Comparison of ENCODE assay signal across 18 cellular contexts in genomic region chr12:29053567-29053966, GRCh38.
DNase-seq lines count a peak whose midpoint lies in the region; ATAC-seq and TF ChIP-seq lines count a peak whose summit lies in the region.
"Had no signal": no experiment of that assay in that cellular context is flagged by ENCODE, and none has a peak within 500 bp of the region (broad histone marks: within the 10 kb centered on the region; RNA-seq: fewer than 3 reads in every experiment).

No MANE protein-coding gene starts in this region.

- H3K9me3 ChIP-seq in OCI-LY7 (ENCODE audit: low read length): no peaks in the 10 kb centered on the region
- H3K9me3 ChIP-seq in effector memory CD4-positive, alpha-beta T cell (ENCODE audit: control insufficient read depth, low read length): no peaks in the 10 kb centered on the region
- H3K9me3 ChIP-seq: transverse colon had no signal

- H3K4me3 ChIP-seq in OCI-LY7 (ENCODE audit: low read depth, low read length, poor library complexity, severe bottlenecking): no peak overlapping the region
- H3K4me3 ChIP-seq in foreskin fibroblast (ENCODE audit: low read depth in 1 of 2, low read length in 2 of 2): no peak overlapping the region
- no peak overlapping the region for H3K4me3 ChIP-seq in effector memory CD4-positive, alpha-beta T cell (ENCODE audit: insufficient read depth, low read depth, low read length, poor library complexity, severe bottlenecking)
- H3K4me3 ChIP-seq: transverse colon had no signal

- H3K27me3 ChIP-seq in effector memory CD4-positive, alpha-beta T cell (replicated peaks; ENCODE audit: control insufficient read depth, insufficient read depth, low read length, poor library complexity, severe bottlenecking): no peaks in the 10 kb centered on the region
- H3K27me3 ChIP-seq: brain microvascular endothelial cell, transverse colon had no signal

- ATAC-seq in GM19455 (IDR thresholded peaks at IDR 0.05; ENCODE audit: unreplicated experiment) (peak; percentile 71), HG03432 (IDR thresholded peaks at IDR 0.05; ENCODE audit: unreplicated experiment) (peak; percentile 64)
- ATAC-seq: HCT116 had no signal

- H3K4me1 ChIP-seq in OCI-LY7 (ENCODE audit: insufficient read depth, low read length, poor library complexity, severe bottlenecking): no peaks in the 10 kb centered on the region
- H3K4me1 ChIP-seq in effector memory CD4-positive, alpha-beta T cell (ENCODE audit: control insufficient read depth, insufficient read depth, low read length, poor library complexity, severe bottlenecking): no peaks in the 10 kb centered on the region
- H3K4me1 ChIP-seq: transverse colon had no signal

- no peak overlapping the region for H3K4me2 ChIP-seq in OCI-LY7 (ENCODE audit: low read length)

- H4K20me1 ChIP-seq in OCI-LY7 (ENCODE audit: insufficient read depth, low read length): no peaks in the 10 kb centered on the region

- intact Hi-C loops in OCI-LY7 (cut with micrococcal nuclease; ENCODE audit: unreplicated experiment): no loop called here

- TF ChIP-seq CTCF in GM13976 (IDR thresholded peaks at IDR 0.05; ENCODE audit: borderline replicate concordance, control extremely low read depth, extremely low read depth, insufficient read depth, missing control alignments) (no peak), OCI-LY7 (conservative IDR thresholded peaks at IDR 0.05; ENCODE audit: low read length) (no peak), foreskin fibroblast (IDR thresholded peaks at IDR 0.05; ENCODE audit: low read depth, low read length) (no peak)

- no peaks in the 10 kb centered on the region for H3K79me2 ChIP-seq in OCI-LY7 (ENCODE audit: insufficient read depth, low read depth, low read length)

- DNase-seq in GM13976 (ENCODE audit: low spot score): peak; percentile 12
- DNase-seq in OCI-LY7 (ENCODE audit: low spot score): peak; percentile 36
- no peak for DNase-seq in KG1 (lab: John Stamatoyannopoulos, UW)
- no peak for DNase-seq in foreskin fibroblast
- DNase-seq in iPS-NIHi11 (ENCODE audit: low spot score): no peak
- DNase-seq in effector memory CD4-positive, alpha-beta T cell: no peak
- DNase-seq: activated T-cell treated with anti-CD3 and anti-CD28 coated beads, Interleukin-2, amount 50 U/mL, for 24 hours; brain microvascular endothelial cell; glutamatergic neuron; mesendoderm; NCI-H187 treated with DMSO at 0.1 percent for 48 hours; NCI-H69; nephron progenitor cell; stimulated activated naive CD4-positive, alpha-beta T cell; transverse colon had no signal

- no peaks in the 10 kb centered on the region for H3K36me3 ChIP-seq in OCI-LY7 (ENCODE audit: insufficient read depth, low read length)
- H3K36me3 ChIP-seq in effector memory CD4-positive, alpha-beta T cell (ENCODE audit: control insufficient read depth, insufficient read depth, low read length): no peaks in the 10 kb centered on the region
- H3K36me3 ChIP-seq: brain microvascular endothelial cell, transverse colon had no signal

- in situ Hi-C loops in GM13976 (cut with MboI; ENCODE audit: low sequenced_read_pairs, unreplicated experiment): no loop called here

- no peak overlapping the region for H2AFZ ChIP-seq in OCI-LY7 (ENCODE audit: low read length)

- BruUV-seq in OCI-LY7 (replicated peaks; lab: Mats Ljungman, UMichigan): no TSS peak

- CTCF ChIA-PET in OCI-LY7 (lab: Charles Lee; ENCODE audit: unreplicated experiment): interaction anchor here (0.6 kb wide), 1 partner anchor 760 kb away, joined by 3 read pairs; no protein-coding TSS in a partner anchor

- no peaks in the 10 kb centered on the region; the same call in 1 of the 2 replicates for H3K9me2 ChIP-seq in OCI-LY7 (ENCODE audit: insufficient read depth, low read length)

- POLR2A ChIA-PET in OCI-LY7 (lab: Charles Lee): interaction anchor here (1.0 kb wide), 1 partner anchor 9 kb away, joined by 3 read pairs; no protein-coding TSS in a partner anchor

- H3K27ac ChIP-seq in OCI-LY7 (ENCODE audit: low read depth, low read length, poor library complexity, severe bottlenecking): no peak overlapping the region
- no peak overlapping the region for H3K27ac ChIP-seq in effector memory CD4-positive, alpha-beta T cell (ENCODE audit: insufficient read depth, low read length, poor library complexity, severe bottlenecking)
- H3K27ac ChIP-seq: brain microvascular endothelial cell, transverse colon had no signal

Comparison
In these comparisons a context has a peak if more than half of its experiments do, and no peak if none do; other contexts are left out.
1. DNase-seq: peak in GM13976 (single experiment) and OCI-LY7 (single experiment); none in KG1 (single experiment), foreskin fibroblast (0 of 2), iPS-NIHi11 (single experiment) and effector memory CD4-positive, alpha-beta T cell (0 of 3).